Comparison of ENCODE assay signal across 12 cellular contexts in genomic region chrX:8755116-8755515, GRCh38. TPM values are rescaled to one million over a fixed set of nuclear protein-coding genes. Genes with fewer than 3 reads are reported as not detected.
DNase-seq lines count a peak whose midpoint lies in the region; ATAC-seq, FAIRE-seq and TF ChIP-seq lines count a peak whose summit lies in the region.
"Had no signal": no experiment of that assay in that cellular context is flagged by ENCODE, and none has a peak within 500 bp of the region (broad histone marks: within the 10 kb centered on the region; RNA-seq: fewer than 3 reads in every experiment).

No MANE protein-coding gene starts in this region.

- no peaks in the 10 kb centered on the region for H3K36me3 Mint-ChIP-seq in nephron (ENCODE audit: low read depth)

- peaks cover 4% of the 10 kb centered on the region for H3K27me3 Mint-ChIP-seq in nephron (ENCODE audit: low read depth)

- DNase-seq in NCI-H1417 (lab: John Stamatoyannopoulos, UW) (peak in 2 of 3 experiments; percentile 16 to 59), NCI-H1417 treated with DMSO at 0.1 percent for 48 hours (lab: John Stamatoyannopoulos, UW) (no peak), KBM-7 (peak; percentile 38), astrocyte of the spinal cord (ENCODE audit: low read depth, low spot score) (no peak), frontal cortex (ENCODE audit: low spot score in 2 of 2) (no peak), glomerular visceral epithelial cell (ENCODE audit: extremely low spot score) (no peak)
- DNase-seq: erythroblast, immature natural killer cell, SHP77 treated with DMSO at 0.1 percent for 48 hours had no signal

- in situ Hi-C loops in KBM-7 (cut with MboI; ENCODE audit: low pct_unique_long_range_greater_than_20kb, low sequenced_read_pairs) (no loop called here), astrocyte of the spinal cord (cut with HindIII; ENCODE audit: low sequenced_read_pairs) (no loop called here)

- H3K9me3 Mint-ChIP-seq in nephron, result no peaks in the 10 kb centered on the region

- ATAC-seq in HG02973 (IDR thresholded peaks at IDR 0.05; ENCODE audit: unreplicated experiment), result no peak

- no peak for FAIRE-seq in frontal cortex (lab: Jason Lieb, UNC)

- TF ChIP-seq CTCF in astrocyte of the spinal cord (IDR thresholded peaks at IDR 0.05; ENCODE audit: low read depth, low read length), result peak; percentile 16
- peak in 2 of 3 experiments; percentile 10 to 17 for TF ChIP-seq CTCF in nephron (IDR thresholded peaks at IDR 0.05; ENCODE audit: unreplicated experiment in 3 of 3)

- H3K27ac Mint-ChIP-seq in nephron, result no peak overlapping the region
- H3K27ac Mint-ChIP-seq: immature natural killer cell had no signal

- no peak overlapping the region for H3K4me3 Mint-ChIP-seq in nephron
- H3K4me3 Mint-ChIP-seq: immature natural killer cell had no signal

- H3K4me3 ChIP-seq in astrocyte of the spinal cord (ENCODE audit: low read depth, low read length), result no peak overlapping the region
- H3K4me3 ChIP-seq: suprapubic skin had no signal

- peaks cover 10% of the 10 kb centered on the region for H3K4me1 Mint-ChIP-seq in nephron

RNA-seq across cellular contexts. Expression of gene ANOS1, which starts 23.2 kb away (rescaled TPM):
- 23.2 TPM for total RNA-seq in frontal cortex

RNA-seq across cellular contexts. Expression of gene FAM9A, which starts 46.1 kb away (rescaled TPM):
- not detected for total RNA-seq in frontal cortex
- total RNA-seq: suprapubic skin had no signal

Comparison
In these comparisons a context has a peak if more than half of its experiments do, and no peak if none do; other contexts are left out.
1. DNase-seq: peak in NCI-H1417 (2 of 3) and KBM-7 (single experiment); none in NCI-H1417 treated with DMSO at 0.1 percent for 48 hours (single experiment), astrocyte of the spinal cord (single experiment), frontal cortex (0 of 2) and glomerular visceral epithelial cell (single experiment).